ENCODE assay signal across 22 cellular contexts in the genomic region with DNA sequence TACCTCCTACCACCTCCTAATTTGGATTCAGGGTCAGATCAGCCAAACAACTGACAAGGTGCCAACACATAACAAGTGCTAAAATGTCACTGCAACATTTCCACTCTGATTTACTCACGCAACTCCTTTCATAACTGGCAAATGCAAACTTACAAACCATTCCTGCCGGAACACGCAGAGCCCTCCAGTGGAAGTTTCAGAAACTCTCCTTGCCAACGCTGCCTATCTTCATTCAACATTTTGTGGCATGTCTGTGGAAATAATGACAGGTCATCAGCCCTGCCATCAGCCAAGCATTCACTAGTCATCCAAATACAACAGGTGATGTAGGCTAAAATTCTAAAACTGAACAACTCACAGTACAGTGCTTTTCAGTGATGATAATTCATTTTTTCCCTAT. TPM values are rescaled to one million over a fixed set of nuclear protein-coding genes. Genes with fewer than 3 reads are reported as not detected.
DNase-seq lines count a peak whose midpoint lies in the region; ATAC-seq and TF ChIP-seq lines count a peak whose summit lies in the region.
"Had no signal": no experiment of that assay in that cellular context is flagged by ENCODE, and none has a peak within 500 bp of the region (broad histone marks: within the 10 kb centered on the region; RNA-seq: fewer than 3 reads in every experiment).

No MANE protein-coding gene starts in this region.

- no peak overlapping the region for H3K9ac ChIP-seq in HCT116 (ENCODE audit: low read length)

- no TSS peak for BruUV-seq in HCT116 (replicated peaks; lab: Mats Ljungman, UMichigan)

- H4K20me1 ChIP-seq in HCT116 (ENCODE audit: insufficient read depth) = no peaks in the 10 kb centered on the region

- peak; percentile 16 to 47 (median 37); a peak in 5 of 6 replicates for TF ChIP-seq CTCF in HCT116 (IDR thresholded peaks at IDR 0.05 in 2 of 3, conservative IDR thresholded peaks at IDR 0.05 in 1 of 3; ENCODE audit: borderline replicate concordance in 1 of 3, insufficient read depth in 1 of 3, low read depth in 2 of 3, low read length in 2 of 3)

- no peak for TF ChIP-seq POLR2A in HCT116 (IDR thresholded peaks at IDR 0.05; ENCODE audit: borderline replicate concordance, extremely low read depth, insufficient read depth, insufficient read length)

- H3K27ac ChIP-seq in HCT116 (ENCODE audit: low read depth, low read length) = no peak overlapping the region
- H3K27ac ChIP-seq: esophagus muscularis mucosa had no signal

- CTCF ChIA-PET in HCT116 (lab: Charles Lee) = no interaction called here

- peak; percentile 49; the same call in 1 of the 2 replicates for ATAC-seq in HCT116
- ATAC-seq in GM19351 (IDR thresholded peaks at IDR 0.05; ENCODE audit: unreplicated experiment) = no peak
- ATAC-seq: naive thymus-derived CD8-positive, alpha-beta T cell had no signal

- no peak overlapping the region for H2AFZ ChIP-seq in HCT116 (ENCODE audit: low read depth, low read length, poor library complexity, severe bottlenecking)

- H3K79me2 ChIP-seq in HCT116 (ENCODE audit: insufficient read depth, low read length) = no peaks in the 10 kb centered on the region

- no peak overlapping the region for H3K4me2 ChIP-seq in HCT116 (ENCODE audit: low read length)
- H3K4me2 ChIP-seq: smooth muscle cell had no signal

- POLR2A ChIA-PET in HCT116 (lab: Charles Lee) = no interaction called here

- no peaks in the 10 kb centered on the region for H3K9me3 ChIP-seq in HCT116 (ENCODE audit: control insufficient read depth in 1 of 2, insufficient read depth in 1 of 2, low read depth in 1 of 2, low read length in 2 of 2)
- H3K9me3 ChIP-seq: esophagus muscularis mucosa had no signal

- intact Hi-C loops in HCT116 (cut with micrococcal nuclease) = no loop called here

- DNase-seq in Ammon's horn (ENCODE audit: low spot score) (peak; percentile 19), HCT116 (ENCODE audit: low read depth, low spot score) (peak; percentile 3), RKO (ENCODE audit: low spot score) (peak; percentile 61), kidney tubule cell (ENCODE audit: low spot score) (peak; percentile 12), GF-D8 (lab: John Stamatoyannopoulos, UW) (no peak), NCI-H2171 treated with DMSO at 0.1 percent for 48 hours (lab: John Stamatoyannopoulos, UW) (no peak), COR-L47 (lab: John Stamatoyannopoulos, UW) (no peak)
- DNase-seq: activated B cell treated with CpG ODN at 0.5 μM for 24 hours; activated naive CD8-positive, alpha-beta T cell treated with anti-CD3 and anti-CD28 coated beads, Interleukin-2, amount 10 ng/mL, durations not matched to agents 7 days and 5 days; H7; naive thymus-derived CD8-positive, alpha-beta T cell; NCI-H1694 treated with DMSO at 0.1 percent for 48 hours; stimulated activated CD4-positive, alpha-beta T cell treated with anti-CD3 and anti-CD28 coated beads, Interleukin-4, amount 100 ng/mL, for 4 hours; stimulated activated CD8-positive, alpha-beta memory T cell treated with anti-CD3 and anti-CD28 coated beads, Interleukin-4, amount 100 ng/mL, for 48 hours had no signal

- no peaks in the 10 kb centered on the region for H3K36me3 ChIP-seq in HCT116 (ENCODE audit: control insufficient read depth in 1 of 2, insufficient read depth in 2 of 2, low read length in 2 of 2)
- H3K36me3 ChIP-seq: esophagus muscularis mucosa had no signal

- no peaks in the 10 kb centered on the region for H3K4me1 ChIP-seq in HCT116 (ENCODE audit: control insufficient read depth in 1 of 2, insufficient read depth in 2 of 2, low read length in 2 of 2)
- H3K4me1 ChIP-seq: esophagus muscularis mucosa had no signal

- no peak overlapping the region for H3K4me3 ChIP-seq in HCT116 (replicated peaks in 1 of 2; ENCODE audit: low read depth in 1 of 2, low read length in 2 of 2)
- H3K4me3 ChIP-seq: esophagus muscularis mucosa, smooth muscle cell had no signal

- 0 out of 2 replicates have a peak, but pooled peaks cover 8% of the 10 kb centered on the region for H3K27me3 ChIP-seq in HCT116 (ENCODE audit: insufficient read depth, low read length)
- H3K27me3 ChIP-seq: esophagus muscularis mucosa had no signal

- no peaks in the 10 kb centered on the region for H3K9me2 ChIP-seq in HCT116 (ENCODE audit: insufficient read depth)

- RAD21 ChIA-PET in HCT116 (lab: Charles Lee; ENCODE audit: low non-redundant PET in 1 of 2, low total read pairs in 2 of 2, uncharacterized antibody in 2 of 2, unreplicated experiment in 2 of 2) = no interaction called here

- TF ChIP-seq RAD21 in HCT116 (IDR thresholded peaks at IDR 0.05; ENCODE audit: low read depth) = peak; percentile 41

TF ChIP-seq in HCT116, 20 proteins besides CTCF, POLR2A, EP300 and RAD21:
- no peak for TF ChIP-seq YY1 (IDR thresholded peaks at IDR 0.05; ENCODE audit: extremely low read depth, insufficient replicate concordance, low read depth, low read length)
- TF ChIP-seq EGR1 (IDR thresholded peaks at IDR 0.05; ENCODE audit: low read depth) = no peak
- TF ChIP-seq ELF1 (IDR thresholded peaks at IDR 0.05; ENCODE audit: borderline replicate concordance, low read depth) = no peak
- TF ChIP-seq, protein P1, sequence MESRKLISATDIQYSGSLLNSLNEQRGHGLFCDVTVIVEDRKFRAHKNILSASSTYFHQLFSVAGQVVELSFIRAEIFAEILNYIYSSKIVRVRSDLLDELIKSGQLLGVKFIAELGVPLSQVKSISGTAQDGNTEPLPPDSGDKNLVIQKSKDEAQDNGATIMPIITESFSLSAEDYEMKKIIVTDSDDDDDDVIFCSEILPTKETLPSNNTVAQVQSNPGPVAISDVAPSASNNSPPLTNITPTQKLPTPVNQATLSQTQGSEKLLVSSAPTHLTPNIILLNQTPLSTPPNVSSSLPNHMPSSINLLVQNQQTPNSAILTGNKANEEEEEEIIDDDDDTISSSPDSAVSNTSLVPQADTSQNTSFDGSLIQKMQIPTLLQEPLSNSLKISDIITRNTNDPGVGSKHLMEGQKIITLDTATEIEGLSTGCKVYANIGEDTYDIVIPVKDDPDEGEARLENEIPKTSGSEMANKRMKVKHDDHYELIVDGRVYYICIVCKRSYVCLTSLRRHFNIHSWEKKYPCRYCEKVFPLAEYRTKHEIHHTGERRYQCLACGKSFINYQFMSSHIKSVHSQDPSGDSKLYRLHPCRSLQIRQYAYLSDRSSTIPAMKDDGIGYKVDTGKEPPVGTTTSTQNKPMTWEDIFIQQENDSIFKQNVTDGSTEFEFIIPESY (IDR thresholded peaks at IDR 0.05; ENCODE audit: extremely low read depth, insufficient replicate concordance, low read length) = no peak
- TF ChIP-seq, protein P2, sequence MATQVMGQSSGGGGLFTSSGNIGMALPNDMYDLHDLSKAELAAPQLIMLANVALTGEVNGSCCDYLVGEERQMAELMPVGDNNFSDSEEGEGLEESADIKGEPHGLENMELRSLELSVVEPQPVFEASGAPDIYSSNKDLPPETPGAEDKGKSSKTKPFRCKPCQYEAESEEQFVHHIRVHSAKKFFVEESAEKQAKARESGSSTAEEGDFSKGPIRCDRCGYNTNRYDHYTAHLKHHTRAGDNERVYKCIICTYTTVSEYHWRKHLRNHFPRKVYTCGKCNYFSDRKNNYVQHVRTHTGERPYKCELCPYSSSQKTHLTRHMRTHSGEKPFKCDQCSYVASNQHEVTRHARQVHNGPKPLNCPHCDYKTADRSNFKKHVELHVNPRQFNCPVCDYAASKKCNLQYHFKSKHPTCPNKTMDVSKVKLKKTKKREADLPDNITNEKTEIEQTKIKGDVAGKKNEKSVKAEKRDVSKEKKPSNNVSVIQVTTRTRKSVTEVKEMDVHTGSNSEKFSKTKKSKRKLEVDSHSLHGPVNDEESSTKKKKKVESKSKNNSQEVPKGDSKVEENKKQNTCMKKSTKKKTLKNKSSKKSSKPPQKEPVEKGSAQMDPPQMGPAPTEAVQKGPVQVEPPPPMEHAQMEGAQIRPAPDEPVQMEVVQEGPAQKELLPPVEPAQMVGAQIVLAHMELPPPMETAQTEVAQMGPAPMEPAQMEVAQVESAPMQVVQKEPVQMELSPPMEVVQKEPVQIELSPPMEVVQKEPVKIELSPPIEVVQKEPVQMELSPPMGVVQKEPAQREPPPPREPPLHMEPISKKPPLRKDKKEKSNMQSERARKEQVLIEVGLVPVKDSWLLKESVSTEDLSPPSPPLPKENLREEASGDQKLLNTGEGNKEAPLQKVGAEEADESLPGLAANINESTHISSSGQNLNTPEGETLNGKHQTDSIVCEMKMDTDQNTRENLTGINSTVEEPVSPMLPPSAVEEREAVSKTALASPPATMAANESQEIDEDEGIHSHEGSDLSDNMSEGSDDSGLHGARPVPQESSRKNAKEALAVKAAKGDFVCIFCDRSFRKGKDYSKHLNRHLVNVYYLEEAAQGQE (IDR thresholded peaks at IDR 0.05; ENCODE audit: low read depth) = no peak
- TF ChIP-seq SRF (IDR thresholded peaks at IDR 0.05; ENCODE audit: low read depth) = no peak
- no peak for TF ChIP-seq POLR2AphosphoS5 (IDR thresholded peaks at IDR 0.05; ENCODE audit: low read depth, low read length)
- TF ChIP-seq SP1 (IDR thresholded peaks at IDR 0.05; ENCODE audit: low read depth) = no peak
- TF ChIP-seq CBX3 (IDR thresholded peaks at IDR 0.05; ENCODE audit: low read depth) = no peak
- TF ChIP-seq ZFX (IDR thresholded peaks at IDR 0.05) = no peak
- TF ChIP-seq SIN3A (IDR thresholded peaks at IDR 0.05; ENCODE audit: low read depth) = no peak
- TF ChIP-seq, protein P3, sequence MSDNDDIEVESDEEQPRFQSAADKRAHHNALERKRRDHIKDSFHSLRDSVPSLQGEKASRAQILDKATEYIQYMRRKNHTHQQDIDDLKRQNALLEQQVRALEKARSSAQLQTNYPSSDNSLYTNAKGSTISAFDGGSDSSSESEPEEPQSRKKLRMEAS (IDR thresholded peaks at IDR 0.05) = no peak
- no peak for TF ChIP-seq EZH2 (IDR thresholded peaks at IDR 0.05)
- TF ChIP-seq, protein P4, sequence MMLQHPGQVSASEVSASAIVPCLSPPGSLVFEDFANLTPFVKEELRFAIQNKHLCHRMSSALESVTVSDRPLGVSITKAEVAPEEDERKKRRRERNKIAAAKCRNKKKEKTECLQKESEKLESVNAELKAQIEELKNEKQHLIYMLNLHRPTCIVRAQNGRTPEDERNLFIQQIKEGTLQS (IDR thresholded peaks at IDR 0.05) = no peak
- TF ChIP-seq ZNF274 (IDR thresholded peaks at IDR 0.05; ENCODE audit: low read depth, low read length) = no peak
- TF ChIP-seq CEBPB (IDR thresholded peaks at IDR 0.05; ENCODE audit: low read depth) = no peak
- TF ChIP-seq EZH2phosphoT487 (IDR thresholded peaks at IDR 0.05; ENCODE audit: borderline replicate concordance) = no peak
- TF ChIP-seq JUND (IDR thresholded peaks at IDR 0.05) = no peak
- TF ChIP-seq TCF7L2 (IDR thresholded peaks at IDR 0.05; ENCODE audit: borderline replicate concordance, extremely low read depth, insufficient read depth, insufficient read length) = no peak

RNA-seq across cellular contexts. Expression of a gene that starts 37.7 kb away (rescaled TPM):
- total RNA-seq in HCT116 (2021; ENCODE audit: unreplicated experiment) = not detected
- not detected in 2 replicates for polyA plus RNA-seq in HCT116 (2012)
- total RNA-seq: dermis microvascular lymphatic vessel endothelial cell, esophagus muscularis mucosa, glomerular endothelial cell, H7, lung microvascular endothelial cell, NCI-H460, posterior vena cava, smooth muscle cell had no signal
- polyA plus RNA-seq: smooth muscle cell had no signal

RNA-seq across cellular contexts. Expression of a gene that starts 50.2 kb away (rescaled TPM):
- not detected for total RNA-seq in HCT116 (2021; ENCODE audit: unreplicated experiment)
- not detected in 2 replicates for polyA plus RNA-seq in HCT116 (2012)
- total RNA-seq: dermis microvascular lymphatic vessel endothelial cell, glomerular endothelial cell, H7, lung microvascular endothelial cell, NCI-H460, posterior vena cava, smooth muscle cell had no signal
- polyA plus RNA-seq: smooth muscle cell had no signal

Comparison
In these comparisons a context has a peak if more than half of its experiments do, and no peak if none do; other contexts are left out.
1. DNase-seq: peak in Ammon's horn (single experiment), HCT116 (single experiment), RKO (single experiment) and kidney tubule cell (single experiment); none in GF-D8 (single experiment), NCI-H2171 treated with DMSO at 0.1 percent for 48 hours (single experiment) and COR-L47 (single experiment).